Comparison of ENCODE assay signal across 12 cellular contexts in the genomic region with DNA sequence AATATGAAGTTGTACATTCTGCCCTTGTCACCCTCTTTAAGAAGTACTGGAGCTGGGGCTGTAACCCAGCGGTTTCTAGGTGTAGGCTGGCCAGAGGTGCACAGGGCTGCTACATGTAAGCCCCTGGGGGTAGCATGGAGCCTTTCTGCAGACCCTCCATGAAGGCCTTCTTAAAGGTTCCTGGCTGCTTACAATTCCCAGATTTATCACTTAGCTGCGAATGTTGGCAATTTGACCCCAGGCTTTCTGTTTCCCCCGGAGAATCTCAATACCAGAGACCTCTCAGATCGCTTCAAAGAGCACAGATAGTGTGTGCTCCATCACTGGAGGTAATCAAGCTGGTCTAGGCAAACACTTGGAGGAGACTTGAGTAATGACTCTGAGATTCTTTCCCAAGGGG.
DNase-seq lines count a peak whose midpoint lies in the region; ATAC-seq and TF ChIP-seq lines count a peak whose summit lies in the region.
"Had no signal": no experiment of that assay in that cellular context is flagged by ENCODE, and none has a peak within 500 bp of the region (broad histone marks: within the 10 kb centered on the region; RNA-seq: fewer than 3 reads in every experiment).

No MANE protein-coding gene starts in this region.

- intact Hi-C loops in Panc1 (cut with micrococcal nuclease; ENCODE audit: unreplicated experiment) (no loop called here), vagina (cut with DNase I) (no loop called here)

- peak; percentile 42 for DNase-seq in NCI-H2171 treated with DMSO at 0.1 percent for 48 hours (lab: John Stamatoyannopoulos, UW)
- DNase-seq in NCI-H2171 (lab: John Stamatoyannopoulos, UW) = no peak
- DNase-seq in Panc1 (ENCODE audit: low read depth, low spot score) = no peak
- DNase-seq in epithelial cell of prostate (ENCODE audit: low read depth, low spot score) = no peak
- peak; percentile 75 to 82 for DNase-seq in vagina (ENCODE audit: extremely low spot score in 2 of 2)
- DNase-seq in T-helper 1 cell = no peak
- DNase-seq in GM23248 = no peak
- no peak for DNase-seq in NCI-H748 (lab: John Stamatoyannopoulos, UW; ENCODE audit: unreplicated experiment)
- DNase-seq: DMS79, GOT3, H9 had no signal

- no TSS peak for BruUV-seq in Panc1 (replicated peaks; lab: Mats Ljungman, UMichigan)

- no peak overlapping the region for H3K9ac ChIP-seq in GM23248

- H3K79me2 ChIP-seq in GM23248 (ENCODE audit: insufficient read depth) = no peaks in the 10 kb centered on the region

- TF ChIP-seq POLR2A in vagina (IDR thresholded peaks at IDR 0.05) = no peak

- H3K27me3 ChIP-seq in Panc1 (ENCODE audit: control insufficient read depth, insufficient read depth, low read length) (no peaks in the 10 kb centered on the region), vagina (no peaks in the 10 kb centered on the region), GM23248 (replicated peaks; ENCODE audit: insufficient read depth) (no peaks in the 10 kb centered on the region; the same call in 1 of the 2 replicates)

- in situ Hi-C loops in Panc1 (cut with HindIII; ENCODE audit: low pct_unique_long_range_greater_than_20kb, low sequenced_read_pairs) (no loop called here), GM23248 (cut with MboI) (no loop called here)

- 20 to 24% methylated on average over 4 of the region's 4 CpGs for WGBS in GM23248 (ENCODE audit: low coverage in 1 of 2, low lambda C conversion rate in 2 of 2, missing lambda C conversion rate in 2 of 2), 2 experiments

- ATAC-seq in Panc1 = 0 out of 2 replicates have a peak, but pooled peaks have one; percentile 34
- ATAC-seq: GM12878 had no signal

- no peaks in the 10 kb centered on the region for H3K9me3 ChIP-seq in Panc1 (ENCODE audit: control insufficient read depth, insufficient read depth, low read depth, low read length)
- H3K9me3 ChIP-seq in vagina = no peaks in the 10 kb centered on the region
- H3K9me3 ChIP-seq in GM23248 (ENCODE audit: low read depth) = no peaks in the 10 kb centered on the region

- H3K27ac ChIP-seq in Panc1 (ENCODE audit: low read length) = no peak overlapping the region
- H3K27ac ChIP-seq in epithelial cell of prostate = peak overlapping the region; percentile 37
- peak overlapping the region; percentile 3 for H3K27ac ChIP-seq in vagina
- H3K27ac ChIP-seq in GM23248 = no peak overlapping the region

- no peaks in the 10 kb centered on the region for H3K9me2 ChIP-seq in GM23248 (ENCODE audit: insufficient read depth)

- H2AFZ ChIP-seq in GM23248 = no peak overlapping the region

- no peaks in the 10 kb centered on the region for H3K36me3 ChIP-seq in Panc1 (ENCODE audit: control insufficient read depth, insufficient read depth, low read length)
- H3K36me3 ChIP-seq in vagina = no peaks in the 10 kb centered on the region
- no peaks in the 10 kb centered on the region for H3K36me3 ChIP-seq in GM23248 (ENCODE audit: low read depth)

- no peaks in the 10 kb centered on the region for H4K20me1 ChIP-seq in GM23248 (ENCODE audit: insufficient read depth)

- CTCF ChIA-PET in Panc1 (lab: Charles Lee) = no interaction called here

- peaks cover 3% of the 10 kb centered on the region; the same call in 1 of the 2 replicates for H3K4me1 ChIP-seq in Panc1 (ENCODE audit: control insufficient read depth, insufficient read depth, low read length)
- H3K4me1 ChIP-seq in vagina = peaks cover 18% of the 10 kb centered on the region
- H3K4me1 ChIP-seq in GM23248 (ENCODE audit: insufficient read depth) = no peaks in the 10 kb centered on the region

- H3F3A ChIP-seq in GM23248 (ENCODE audit: insufficient read depth) = no peaks in the 10 kb centered on the region

- no peak overlapping the region for H3K4me2 ChIP-seq in GM23248 (ENCODE audit: unreplicated experiment)

- POLR2A ChIA-PET in Panc1 (lab: Charles Lee) = no interaction called here

- no peak for TF ChIP-seq CTCF in Panc1 (IDR thresholded peaks at IDR 0.05)
- TF ChIP-seq CTCF in vagina (IDR thresholded peaks at IDR 0.05) = no peak

- H3K4me3 ChIP-seq in Panc1 (ENCODE audit: low read depth in 2 of 2, low read length in 2 of 2) (no peak overlapping the region), vagina (no peak overlapping the region), GM23248 (no peak overlapping the region)
- H3K4me3 ChIP-seq: GM12878 had no signal

Comparison
In these comparisons a context has a peak if more than half of its experiments do, and no peak if none do; other contexts are left out.
1. DNase-seq: peak in NCI-H2171 treated with DMSO at 0.1 percent for 48 hours (single experiment) and vagina (2 of 2); none in NCI-H2171 (single experiment), Panc1 (single experiment), epithelial cell of prostate (single experiment), T-helper 1 cell (0 of 5), GM23248 (single experiment) and NCI-H748 (single experiment).
2. H3K27ac ChIP-seq: peak in epithelial cell of prostate (single experiment) and vagina (single experiment); none in Panc1 (single experiment) and GM23248 (single experiment).